In genomic region chr11:116772443-116773202, GRCh38 we compare ENCODE assay signal across 8 cellular contexts. TPM values are rescaled to one million over a fixed set of nuclear protein-coding genes. Genes with fewer than 3 reads are reported as not detected.
DNase-seq lines count a peak whose midpoint lies in the region; ATAC-seq and TF ChIP-seq lines count a peak whose summit lies in the region.

A gene with protein sequence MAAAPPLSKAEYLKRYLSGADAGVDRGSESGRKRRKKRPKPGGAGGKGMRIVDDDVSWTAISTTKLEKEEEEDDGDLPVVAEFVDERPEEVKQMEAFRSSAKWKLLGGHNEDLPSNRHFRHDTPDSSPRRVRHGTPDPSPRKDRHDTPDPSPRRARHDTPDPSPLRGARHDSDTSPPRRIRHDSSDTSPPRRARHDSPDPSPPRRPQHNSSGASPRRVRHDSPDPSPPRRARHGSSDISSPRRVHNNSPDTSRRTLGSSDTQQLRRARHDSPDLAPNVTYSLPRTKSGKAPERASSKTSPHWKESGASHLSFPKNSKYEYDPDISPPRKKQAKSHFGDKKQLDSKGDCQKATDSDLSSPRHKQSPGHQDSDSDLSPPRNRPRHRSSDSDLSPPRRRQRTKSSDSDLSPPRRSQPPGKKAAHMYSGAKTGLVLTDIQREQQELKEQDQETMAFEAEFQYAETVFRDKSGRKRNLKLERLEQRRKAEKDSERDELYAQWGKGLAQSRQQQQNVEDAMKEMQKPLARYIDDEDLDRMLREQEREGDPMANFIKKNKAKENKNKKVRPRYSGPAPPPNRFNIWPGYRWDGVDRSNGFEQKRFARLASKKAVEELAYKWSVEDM (minus strand): TSS chr11:116772987. CDS start chr11:116772964, 23 bp downstream.

- H3K27ac ChIP-seq in uterus = peak within 1 kb of the TSS; percentile 85 to 92

- H3K4me3 ChIP-seq in uterus = peak within 1 kb of the TSS; percentile 79 to 94

- H3K27me3 Mint-ChIP-seq in T-helper 17 cell = no peaks in the 10 kb centered on the region

- in situ Hi-C loops in GM13977 (cut with MboI; ENCODE audit: low pct_unique_long_range_greater_than_20kb, low sequenced_read_pairs, unreplicated experiment) = no loop called here

- H3K9me3 ChIP-seq in T-helper 17 cell (ENCODE audit: control insufficient read depth, low read length, poor library complexity, severe bottlenecking) (no peaks in the 10 kb centered on the region), uterus (no peaks in the 10 kb centered on the region)

- peak; percentile 93 for DNase-seq in GM13977 (ENCODE audit: low spot score)
- DNase-seq in NCI-H187 (lab: John Stamatoyannopoulos, UW) = peak; percentile 77 to 85
- DNase-seq in T-helper 17 cell = peak; percentile 91 to 95 (median 93)
- peak; percentile 36 to 91 (median 80) for DNase-seq in amygdala (lab: John Stamatoyannopoulos, UW)
- DNase-seq in left ventricle myocardium superior = peak; percentile 94
- DNase-seq in pulmonary artery endothelial cell (ENCODE audit: low read depth, low spot score) = peak; percentile 51
- peak; percentile 84 to 91 for DNase-seq in uterus

- peaks cover 27% of the 10 kb centered on the region for H3K4me1 Mint-ChIP-seq in T-helper 17 cell

- TF ChIP-seq CTCF in GM13977 (IDR thresholded peaks at IDR 0.05; ENCODE audit: extremely low read depth, insufficient read depth, missing control alignments) (no peak), uterus (IDR thresholded peaks at IDR 0.05) (peak in 1 of 4 experiments; percentile 36)

- H3K4me3 Mint-ChIP-seq in T-helper 17 cell = peak within 1 kb of the TSS; percentile 98

- H3K27me3 ChIP-seq in uterus = no peaks in the 10 kb centered on the region

- peak; percentile 3 to 66 for TF ChIP-seq POLR2A in uterus (IDR thresholded peaks at IDR 0.05)

- no peaks in the 10 kb centered on the region for H3K36me3 ChIP-seq in uterus

- peak; percentile 83 for ATAC-seq in HG02840 (IDR thresholded peaks at IDR 0.05; ENCODE audit: low FRiP score, unreplicated experiment)
- ATAC-seq in T-helper 17 cell = peak; percentile 93
- peak; percentile 95 for ATAC-seq in left ventricle myocardium superior

- peaks cover 4% of the 10 kb centered on the region for H3K36me3 Mint-ChIP-seq in T-helper 17 cell (ENCODE audit: low read depth)

- intact Hi-C loops in left ventricle myocardium superior (cut with micrococcal nuclease) = no loop called here
- intact Hi-C loops in uterus (cut with DNase I; ENCODE audit: low total_unique reads) = no loop called here

- H3K4me1 ChIP-seq in uterus = peaks cover 0 to 4% of the 10 kb centered on the region in 2 donors

- peak within 1 kb of the TSS; percentile 96 for H3K27ac Mint-ChIP-seq in T-helper 17 cell

RNA-seq across cellular contexts. Expression of the gene that starts here (rescaled TPM):
- total RNA-seq in T-helper 17 cell = 10 to 100 TPM; 11.5 to 11.8 TPM
- total RNA-seq in left ventricle myocardium superior = 7.2 TPM
- 20.2 and 25.3 TPM in 2 replicates for total RNA-seq in pulmonary artery endothelial cell
- 10 to 100 TPM; 12.1 to 18.7 (median 16.2) TPM for total RNA-seq in uterus

Comparison
In these comparisons a context has a peak if more than half of its experiments do, and no peak if none do; other contexts are left out.
1. Peak in every context shown above with its lines: DNase-seq, ATAC-seq, H3K4me3 ChIP-seq and H3K27ac ChIP-seq.